ENCODE assay signal across 8 cellular contexts in genomic region chr15:83066034-83066760, GRCh38. TPM values are rescaled to one million over a fixed set of nuclear protein-coding genes. Genes with fewer than 3 reads are reported as not detected.
DNase-seq lines count a peak whose midpoint lies in the region; ATAC-seq and TF ChIP-seq lines count a peak whose summit lies in the region.

No MANE protein-coding gene starts in this region.

- H3K79me2 ChIP-seq in hepatocyte (peaks cover 51% of the 10 kb centered on the region), smooth muscle cell (ENCODE audit: low read depth) (peaks cover 50% of the 10 kb centered on the region)

- WGBS in heart left ventricle, 4 donors, result 4 to 10% (median 6%) methylated on average over 31 to 46 of the region's 46 CpGs
- 5% methylated on average over 36 of the region's 46 CpGs for WGBS in hepatocyte (ENCODE audit: low lambda C conversion rate, missing lambda C conversion rate)
- 5% methylated on average over 36 of the region's 46 CpGs for WGBS in smooth muscle cell (ENCODE audit: low lambda C conversion rate)

- peaks cover 0 to 6% (median 0%) of the 10 kb centered on the region in 12 donors for H3K9me3 ChIP-seq in heart left ventricle
- no peaks in the 10 kb centered on the region for H3K9me3 ChIP-seq in hepatocyte (ENCODE audit: low read depth)
- H3K9me3 ChIP-seq in smooth muscle cell (replicated peaks; ENCODE audit: low read depth), result no peaks in the 10 kb centered on the region

- H2AFZ ChIP-seq in hepatocyte (peak overlapping the region; percentile 92), smooth muscle cell (ENCODE audit: low read depth) (peak overlapping the region; percentile 89)

- H3K4me1 ChIP-seq in heart left ventricle, result peaks cover 0 to 55% (median 42%) of the 10 kb centered on the region in 12 donors
- peaks cover 27% of the 10 kb centered on the region for H3K4me1 ChIP-seq in hepatocyte (ENCODE audit: insufficient read depth)
- H3K4me1 ChIP-seq in smooth muscle cell (ENCODE audit: low read depth), result peaks cover 40% of the 10 kb centered on the region

- ATAC-seq in heart left ventricle (peak in 1 of 4 donors; percentile 7), left ventricle myocardium superior (no peak), GM21423 (IDR thresholded peaks at IDR 0.05; ENCODE audit: unreplicated experiment) (no peak)

- TF ChIP-seq CTCF in heart left ventricle (IDR thresholded peaks at IDR 0.05), result no peak
- no peak for TF ChIP-seq CTCF in WI38 (IDR thresholded peaks at IDR 0.05; ENCODE audit: low read depth, low read length)
- TF ChIP-seq CTCF in hepatocyte (IDR thresholded peaks at IDR 0.05; ENCODE audit: poor library complexity), result no peak
- no peak for TF ChIP-seq CTCF in smooth muscle cell (IDR thresholded peaks at IDR 0.05; ENCODE audit: borderline replicate concordance, insufficient read depth, poor library complexity, severe bottlenecking)

- H3K9ac ChIP-seq in smooth muscle cell (ENCODE audit: low read depth), result peak overlapping the region; percentile 86

- H3K27me3 ChIP-seq in heart left ventricle (no peaks in the 10 kb centered on the region), hepatocyte (no peaks in the 10 kb centered on the region), smooth muscle cell (ENCODE audit: low read depth) (no peaks in the 10 kb centered on the region)

- DNase-seq in heart left ventricle (peak in 1 of 5 donors; percentile 30), left ventricle myocardium superior (no peak), hepatocyte (ENCODE audit: low spot score) (no peak), smooth muscle cell (lab: John Stamatoyannopoulos, UW; ENCODE audit: unreplicated experiment) (no peak), NCI-H446 (lab: John Stamatoyannopoulos, UW) (no peak), T1000 (lab: John Stamatoyannopoulos, UW) (no peak)

- H3F3A ChIP-seq in smooth muscle cell (ENCODE audit: low read depth), result no peaks in the 10 kb centered on the region

- H3K9me2 ChIP-seq in hepatocyte (replicated peaks; ENCODE audit: insufficient read depth), result no peaks in the 10 kb centered on the region

- H3K4me3 ChIP-seq in heart left ventricle (peak overlapping the region; percentile 70 to 98 (median 94)), WI38 (ENCODE audit: low read depth, low read length) (peak overlapping the region; percentile 82), hepatocyte (peak overlapping the region; percentile 76), smooth muscle cell (peak overlapping the region; percentile 72)

- H4K20me1 ChIP-seq in hepatocyte (ENCODE audit: insufficient read depth, poor library complexity, severe bottlenecking), result peaks cover 35% of the 10 kb centered on the region
- peaks cover 50% of the 10 kb centered on the region for H4K20me1 ChIP-seq in smooth muscle cell (ENCODE audit: low read depth)

- intact Hi-C loops in heart left ventricle (cut with DNase I) (loop anchor here (1.0 to 10.0 kb wide), 8 partner anchors 41 to 141 kb away; partner anchors contain the start of genes C15orf40 (in 7 of the 10), HDGFL3 (in 5 of the 10) and TM6SF1 (in 2 of the 10)), left ventricle myocardium superior (cut with micrococcal nuclease) (no loop called here)

- H3K27ac ChIP-seq in heart left ventricle, result peak overlapping the region; percentile 93 to 99 (median 98)
- H3K27ac ChIP-seq in hepatocyte, result peak overlapping the region; percentile 99
- peak overlapping the region; percentile 56 for H3K27ac ChIP-seq in smooth muscle cell (ENCODE audit: low read depth)

- H3K36me3 ChIP-seq in heart left ventricle, result peaks cover 0 to 9% (median 0%) of the 10 kb centered on the region in 9 donors
- no peaks in the 10 kb centered on the region for H3K36me3 ChIP-seq in hepatocyte (replicated peaks; ENCODE audit: insufficient read depth, low read depth)
- H3K36me3 ChIP-seq in smooth muscle cell (ENCODE audit: low read depth), result no peaks in the 10 kb centered on the region

- no peak for TF ChIP-seq POLR2A in heart left ventricle (IDR thresholded peaks at IDR 0.05)

- peak overlapping the region; percentile 92 for H3K4me2 ChIP-seq in hepatocyte
- peak overlapping the region; percentile 99 for H3K4me2 ChIP-seq in smooth muscle cell

RNA-seq across cellular contexts. Expression of gene BTBD1, which starts 0.9 kb away (rescaled TPM):
- 100 to 1,000 TPM; 109 to 192 (median 140) TPM for total RNA-seq in heart left ventricle
- 100 to 1,000 TPM in 1 of 2 donors, 10 to 100 TPM in 1; 15.2 to 103 TPM for polyA plus RNA-seq in heart left ventricle
- 155 TPM for total RNA-seq in left ventricle myocardium superior
- total RNA-seq in hepatocyte, result 91.0 and 93.0 TPM in 2 replicates
- 42.2 and 43.8 TPM in 2 replicates for polyA plus RNA-seq in hepatocyte
- total RNA-seq in smooth muscle cell, result 75.2 and 84.2 TPM in 2 replicates
- 39.3 and 43.2 TPM in 2 replicates for polyA plus RNA-seq in smooth muscle cell

RNA-seq across cellular contexts. Expression of gene TM6SF1, which starts 41.2 kb away (rescaled TPM):
- total RNA-seq in heart left ventricle (1 to 10 TPM; 2.6 to 9.4 (median 4.7) TPM), left ventricle myocardium superior (6.5 TPM), hepatocyte (0.20 and 0.52 TPM in 2 replicates), smooth muscle cell (1.5 TPM in 1 of 2 replicates, not detected in the other)
- polyA plus RNA-seq in heart left ventricle (1 to 10 TPM; 2.7 to 5.6 TPM), hepatocyte (0.35 TPM in 1 of 2 replicates, not detected in the other), smooth muscle cell (0.14 TPM in 1 of 2 replicates, not detected in the other)

RNA-seq across cellular contexts. Expression of gene C15orf40, which starts 54.8 kb away (rescaled TPM):
- total RNA-seq in heart left ventricle (10 to 100 TPM in 5 of 9 donors, 1 to 10 TPM in 4; 6.0 to 17.0 (median 10.5) TPM), left ventricle myocardium superior (8.8 TPM), hepatocyte (7.5 and 12.2 TPM in 2 replicates), smooth muscle cell (4.2 and 14.3 TPM in 2 replicates)
- polyA plus RNA-seq in heart left ventricle (1 to 10 TPM; 6.7 to 9.2 TPM), hepatocyte (29.1 and 31.4 TPM in 2 replicates), smooth muscle cell (19.3 and 29.0 TPM in 2 replicates)
